ENCODE assay signal across 19 cellular contexts in genomic region chr7:25383402-25383801, GRCh38.
A peak's percentile ranks its signal among the peaks of the same experiment; 100 is the strongest.
DNase-seq lines count a peak whose midpoint lies in the region; ATAC-seq and TF ChIP-seq lines count a peak whose summit lies in the region.
"Had no signal": no experiment of that assay in that cellular context is flagged by ENCODE, and none has a peak within 500 bp of the region (broad histone marks: within the 10 kb centered on the region; RNA-seq: fewer than 3 reads in every experiment).

No MANE protein-coding gene starts in this region.

- intact Hi-C loops in esophagus muscularis mucosa (cut with DNase I) (no loop called here), tibial artery (cut with DNase I; ENCODE audit: low total_unique reads) (no loop called here)

- POLR2A ChIA-PET in HEK293 (lab: Yijun Ruan, JAX), result no interaction called here

- CTCF ChIA-PET in HEK293 (lab: Yijun Ruan, JAX), result interaction anchor here (0.7 to 3.2 kb wide), 2 partner anchors 123 to 203 kb away, joined by 4 to 21 read pairs; a partner anchor contains a TSS

- H3K27me3 ChIP-seq in esophagus muscularis mucosa (no peaks in the 10 kb centered on the region), osteoblast (ENCODE audit: insufficient read depth, low read length) (no peaks in the 10 kb centered on the region), tibial artery (no peaks in the 10 kb centered on the region)
- H3K27me3 ChIP-seq: BLaER1 had no signal

- H3K36me3 ChIP-seq in HEK293 (ENCODE audit: control insufficient read depth in 2 of 2, insufficient read depth in 1 of 2, low read length in 2 of 2) (no peaks in the 10 kb centered on the region), esophagus muscularis mucosa (no peaks in the 10 kb centered on the region), osteoblast (ENCODE audit: insufficient read depth, low read length) (no peaks in the 10 kb centered on the region), tibial artery (no peaks in the 10 kb centered on the region)
- H3K36me3 ChIP-seq: BE2C, BLaER1 had no signal

- no peaks in the 10 kb centered on the region for H3K79me2 ChIP-seq in osteoblast (ENCODE audit: insufficient read depth, low read length)

- no peak for TF ChIP-seq POLR2A in esophagus muscularis mucosa (IDR thresholded peaks at IDR 0.05; ENCODE audit: low read depth)

- H4K20me1 ChIP-seq in osteoblast (ENCODE audit: insufficient read depth, low read length), result no peaks in the 10 kb centered on the region
- H4K20me1 ChIP-seq: BLaER1 had no signal

- H3K4me3 ChIP-seq in HEK293 (ENCODE audit: low read depth, low read length) (no peak overlapping the region), esophagus muscularis mucosa (no peak overlapping the region), osteoblast (ENCODE audit: insufficient read depth, low read length) (no peak overlapping the region), tibial artery (no peak overlapping the region)
- H3K4me3 ChIP-seq: A549, BLaER1, GM12878 had no signal

- no peak for ATAC-seq in left lobe of liver
- ATAC-seq: A549; CD8-positive, alpha-beta T cell; GM12878 had no signal

- H3K4me1 ChIP-seq in HEK293 (ENCODE audit: control insufficient read depth, insufficient read depth, low read length), result no peaks in the 10 kb centered on the region
- H3K4me1 ChIP-seq in esophagus muscularis mucosa, result peaks cover 3 to 36% (median 26%) of the 10 kb centered on the region in 4 donors
- no peaks in the 10 kb centered on the region for H3K4me1 ChIP-seq in osteoblast (ENCODE audit: insufficient read depth, low read length)
- H3K4me1 ChIP-seq in tibial artery, result peaks cover 0 to 22% (median 0%) of the 10 kb centered on the region in 4 donors
- H3K4me1 ChIP-seq: A549, BE2C, BLaER1, Caco-2 had no signal

- H3K4me2 ChIP-seq in osteoblast (ENCODE audit: insufficient read depth, low read length), result no peak overlapping the region
- H3K4me2 ChIP-seq: A549, BLaER1 had no signal

- H3K9me3 ChIP-seq in HEK293 (ENCODE audit: control insufficient read depth, insufficient read depth, low read depth, low read length) (no peaks in the 10 kb centered on the region), esophagus muscularis mucosa (no peaks in the 10 kb centered on the region), osteoblast (ENCODE audit: low read depth, low read length) (no peaks in the 10 kb centered on the region), tibial artery (no peaks in the 10 kb centered on the region)
- H3K9me3 ChIP-seq: A549, BE2C, BLaER1, Caco-2 had no signal

- no peak overlapping the region for H3K27ac ChIP-seq in HEK293 (ENCODE audit: extremely low read depth, low read depth, low read length)
- H3K27ac ChIP-seq in esophagus muscularis mucosa (replicated peaks in 1 of 4), result no peak overlapping the region
- no peak overlapping the region for H3K27ac ChIP-seq in osteoblast (ENCODE audit: low read depth, low read length)
- no peak overlapping the region for H3K27ac ChIP-seq in tibial artery
- H3K27ac ChIP-seq: 22Rv1, A549, BLaER1 had no signal

- DNase-seq in DMS 273 (lab: John Stamatoyannopoulos, UW; ENCODE audit: unreplicated experiment) (peak; percentile 32), DMS 273 treated with DMSO at 0.1 percent for 48 hours (lab: John Stamatoyannopoulos, UW) (no peak), esophagus muscularis mucosa (ENCODE audit: extremely low spot score) (peak; percentile 24), osteoblast (ENCODE audit: insufficient read length, low spot score, missing footprints) (peak; percentile 13), SIG-M5 treated with dmso at 0.1 percent for 504 hours (lab: John Stamatoyannopoulos, UW; ENCODE audit: unreplicated experiment) (no peak), left lobe of liver (ENCODE audit: low spot score) (no peak), tibial artery (no peak)
- DNase-seq: BE2C; C1 segment of cervical spinal cord; Caco-2; Calu3; CD4-positive, alpha-beta T cell; CD8-positive, alpha-beta T cell; GDM1 had no signal

- 66% methylated on average over 2 of the region's 2 CpGs for WGBS in esophagus muscularis mucosa

- no peak for TF ChIP-seq EP300 in esophagus muscularis mucosa (IDR thresholded peaks at IDR 0.05)

- H2AFZ ChIP-seq in osteoblast (ENCODE audit: low read length), result no peak overlapping the region

- TF ChIP-seq CTCF in HEK293 (tag by site-specific recombination; IDR thresholded peaks at IDR 0.05), result no peak
- no peak for TF ChIP-seq CTCF in esophagus muscularis mucosa (IDR thresholded peaks at IDR 0.05)
- TF ChIP-seq CTCF in osteoblast (IDR thresholded peaks at IDR 0.05; ENCODE audit: extremely low read depth, low read depth, low read length), result no peak
- no peak for TF ChIP-seq CTCF in tibial artery (IDR thresholded peaks at IDR 0.05)

TF ChIP-seq in HEK293, 187 proteins besides CTCF, POLR2A, EP300 and RAD21:
- TF ChIP-seq SCRT1 (tag by site-specific recombination; IDR thresholded peaks at IDR 0.05; ENCODE audit: borderline replicate concordance) (peak; percentile 63; the same call in 1 of the 2 replicates), RBAK (tag by site-specific recombination; IDR thresholded peaks at IDR 0.05) (no peak), SCRT2 (tag by site-specific recombination; IDR thresholded peaks at IDR 0.05) (peak; percentile 85)

Comparison
In these comparisons a context has a peak if more than half of its experiments do, and no peak if none do; other contexts are left out.
1. DNase-seq: peak in DMS 273 (single experiment), esophagus muscularis mucosa (single experiment) and osteoblast (single experiment); none in DMS 273 treated with DMSO at 0.1 percent for 48 hours (single experiment), SIG-M5 treated with dmso at 0.1 percent for 504 hours (single experiment), left lobe of liver (single experiment) and tibial artery (0 of 2).